ENCODE assay signal across 24 cellular contexts in the genomic region with DNA sequence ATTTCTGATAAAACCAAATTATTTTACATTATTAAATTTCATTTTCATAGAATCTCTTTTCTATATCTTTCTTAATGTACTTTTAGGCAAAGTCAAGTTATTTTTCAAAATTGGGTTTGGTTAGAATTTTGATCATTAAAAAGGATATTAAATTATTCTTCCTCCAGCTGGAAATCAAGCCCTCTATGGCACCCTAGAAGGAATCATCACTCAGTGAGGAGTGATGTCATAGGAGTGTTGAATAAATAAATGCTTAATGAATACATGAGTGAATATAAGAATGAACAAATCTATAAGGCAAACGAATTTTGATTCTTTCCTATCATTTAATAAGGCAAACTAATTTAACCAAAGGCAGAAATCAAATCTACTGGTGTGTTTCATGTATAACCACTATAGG.
DNase-seq lines count a peak whose midpoint lies in the region; ATAC-seq, FAIRE-seq and TF ChIP-seq lines count a peak whose summit lies in the region.
"Had no signal": no experiment of that assay in that cellular context is flagged by ENCODE, and none has a peak within 500 bp of the region (broad histone marks: within the 10 kb centered on the region; RNA-seq: fewer than 3 reads in every experiment).

No MANE protein-coding gene starts in this region.

- no peaks in the 10 kb centered on the region for H4K20me1 ChIP-seq in PC-9 (ENCODE audit: insufficient read depth)
- H4K20me1 ChIP-seq: BLaER1 treated with 17β-estradiol and CSF1 and Interleukin-3, amounts not matched to agents 10 nM and 100 nM had no signal

- no peak for TF ChIP-seq CTCF in sigmoid colon (IDR thresholded peaks at IDR 0.05)
- no peak for TF ChIP-seq CTCF in PC-9 (conservative IDR thresholded peaks at IDR 0.05)

- H3K4me3 ChIP-seq in sigmoid colon, result no peak overlapping the region
- H3K4me3 ChIP-seq in PC-9, result no peak overlapping the region
- H3K4me3 ChIP-seq: BLaER1 treated with 17β-estradiol and CSF1 and Interleukin-3, amounts not matched to agents 10 nM and 100 nM; HAP-1 had no signal

- POLR2A ChIA-PET in PC-9 (lab: Charles Lee; ENCODE audit: unreplicated experiment), result no interaction called here

- no peak for TF ChIP-seq POLR2A in sigmoid colon (IDR thresholded peaks at IDR 0.05)

- H2AFZ ChIP-seq in PC-9, result no peak overlapping the region

- TF ChIP-seq EP300 in sigmoid colon (IDR thresholded peaks at IDR 0.05), result no peak

- H3K27me3 ChIP-seq in sigmoid colon (no peaks in the 10 kb centered on the region), PC-9 (ENCODE audit: insufficient read depth, low read depth) (no peaks in the 10 kb centered on the region)
- H3K27me3 ChIP-seq: BE2C; BLaER1 treated with 17β-estradiol and CSF1 and Interleukin-3, amounts not matched to agents 10 nM and 100 nM had no signal

- no TSS peak for BruUV-seq in PC-9 (replicated peaks; lab: Mats Ljungman, UMichigan)

- CTCF ChIA-PET in PC-9 (lab: Charles Lee), result interaction anchor here (0.6 kb wide), 1 partner anchor 536 kb away, joined by 3 read pairs; no protein-coding TSS in a partner anchor

- peak; percentile 73 for FAIRE-seq in islet of Langerhans (lab: Jason Lieb, UNC)
- FAIRE-seq: A204.1, D721Med, G401.6, GM12892, H54 had no signal

- 77 to 79% methylated on average over 1 of the region's 1 CpG for WGBS in sigmoid colon, 2 donors

- H3K9me2 ChIP-seq in PC-9 (ENCODE audit: insufficient read depth), result no peaks in the 10 kb centered on the region

- H3K9me3 ChIP-seq in sigmoid colon (no peaks in the 10 kb centered on the region), PC-9 (ENCODE audit: insufficient read depth, low read depth) (no peaks in the 10 kb centered on the region)
- H3K9me3 ChIP-seq: BE2C, HAP-1 had no signal

- intact Hi-C loops in sigmoid colon (cut with DNase I), result no loop called here
- intact Hi-C loops in PC-9 (cut with micrococcal nuclease; ENCODE audit: unreplicated experiment), result no loop called here

- DNase-seq in DMS 273 (lab: John Stamatoyannopoulos, UW; ENCODE audit: unreplicated experiment), result peak; percentile 27
- DNase-seq in DMS 273 treated with DMSO at 0.1 percent for 48 hours (lab: John Stamatoyannopoulos, UW), result no peak
- no peak for DNase-seq in sigmoid colon
- DNase-seq in PC-9, result no peak
- no peak for DNase-seq in SIG-M5 treated with dmso at 0.1 percent for 504 hours (lab: John Stamatoyannopoulos, UW; ENCODE audit: unreplicated experiment)
- DNase-seq in NCI-H1105 (lab: John Stamatoyannopoulos, UW), result no peak
- DNase-seq: ACHN; AML-193; BE2C; CD4-positive, alpha-beta T cell; CD8-positive, alpha-beta memory T cell; DMS153; DND-41; GOT3 had no signal

- H3F3A ChIP-seq in PC-9 (ENCODE audit: insufficient read depth, low read depth), result no peaks in the 10 kb centered on the region

- H3K79me2 ChIP-seq in PC-9 (ENCODE audit: low read depth), result no peaks in the 10 kb centered on the region

- peak overlapping the region; percentile 40 to 90 (median 79) for H3K27ac ChIP-seq in sigmoid colon
- H3K27ac ChIP-seq in PC-9, result no peak overlapping the region
- H3K27ac ChIP-seq: 22Rv1; BLaER1 treated with 17β-estradiol and CSF1 and Interleukin-3, amounts not matched to agents 10 nM and 100 nM had no signal

- H3K4me2 ChIP-seq in PC-9, result no peak overlapping the region
- H3K4me2 ChIP-seq: BLaER1 treated with 17β-estradiol and CSF1 and Interleukin-3, amounts not matched to agents 10 nM and 100 nM had no signal

- H3K36me3 ChIP-seq in sigmoid colon (no peaks in the 10 kb centered on the region), PC-9 (ENCODE audit: low read depth) (no peaks in the 10 kb centered on the region)
- H3K36me3 ChIP-seq: BE2C; BLaER1 treated with 17β-estradiol and CSF1 and Interleukin-3, amounts not matched to agents 10 nM and 100 nM; HAP-1 had no signal

- ATAC-seq in HG03571 (IDR thresholded peaks at IDR 0.05; ENCODE audit: unreplicated experiment), result no peak

- H3K4me1 ChIP-seq in sigmoid colon (peaks cover 0 to 72% (median 49%) of the 10 kb centered on the region in 4 donors), PC-9 (replicated peaks; ENCODE audit: insufficient read depth) (no peaks in the 10 kb centered on the region)
- H3K4me1 ChIP-seq: BE2C; BLaER1 treated with 17β-estradiol and CSF1 and Interleukin-3, amounts not matched to agents 10 nM and 100 nM; HAP-1 had no signal
